Comparison of ENCODE assay signal across 12 cellular contexts in genomic region chr5:172873513-172873912, GRCh38. TPM values are rescaled to one million over a fixed set of nuclear protein-coding genes. Genes with fewer than 3 reads are reported as not detected.
DNase-seq lines count a peak whose midpoint lies in the region; ATAC-seq and TF ChIP-seq lines count a peak whose summit lies in the region.
"Had no signal": no experiment of that assay in that cellular context is flagged by ENCODE, and none has a peak within 500 bp of the region (broad histone marks: within the 10 kb centered on the region; RNA-seq: fewer than 3 reads in every experiment).

No MANE protein-coding gene starts in this region.

- peak overlapping the region; percentile 83 to 99 (median 94) for H3K27ac ChIP-seq in heart left ventricle
- H3K27ac ChIP-seq in gastroesophageal sphincter = peak overlapping the region; percentile 92 to 97 (median 96)
- peak overlapping the region; percentile 95 for H3K27ac ChIP-seq in psoas muscle
- H3K27ac ChIP-seq in vagina = peak overlapping the region; percentile 97

- DNase-seq in heart left ventricle (no peak), left cardiac atrium (no peak), psoas muscle (no peak), vagina (ENCODE audit: extremely low spot score in 2 of 2) (no peak), NCI-H2171 (lab: John Stamatoyannopoulos, UW) (no peak), cortex of kidney (lab: John Stamatoyannopoulos, UW) (no peak)
- DNase-seq: activated naive CD4-positive, alpha-beta T cell treated with anti-CD3 and anti-CD28 coated beads, Interleukin-2, amount 10 ng/mL, durations not matched to agents 7 days and 5 days; NCI-H1417 treated with DMSO at 0.1 percent for 48 hours; NCI-H510A treated with DMSO at 0.1 percent for 48 hours; stimulated activated CD4-positive, alpha-beta T cell treated with anti-CD3 and anti-CD28 coated beads, Interleukin-4, amount 100 ng/mL, for 1 hour had no signal

- no peak for ATAC-seq in heart left ventricle
- ATAC-seq in left cardiac atrium = no peak
- no peak for ATAC-seq in gastroesophageal sphincter
- ATAC-seq in psoas muscle = no peak
- no peak for ATAC-seq in GM19328 (IDR thresholded peaks at IDR 0.05; ENCODE audit: unreplicated experiment)

- WGBS in heart left ventricle, 4 donors = 55 to 90% (median 67%) methylated on average over 1 to 3 of the region's 3 CpGs
- 86 to 100% methylated on average over 1 of the region's 3 CpGs for WGBS in gastroesophageal sphincter (ENCODE audit: low coverage in 1 of 2), 2 donors
- 56 to 62% (median 58%) methylated on average over 3 of the region's 3 CpGs for WGBS in psoas muscle, 3 donors

- H3K27me3 ChIP-seq in heart left ventricle = no peaks in the 10 kb centered on the region
- no peaks in the 10 kb centered on the region for H3K27me3 ChIP-seq in gastroesophageal sphincter
- H3K27me3 ChIP-seq in psoas muscle (ENCODE audit: insufficient read depth in 3 of 3, low read length in 2 of 3) = no peaks in the 10 kb centered on the region
- no peaks in the 10 kb centered on the region for H3K27me3 ChIP-seq in vagina

- intact Hi-C loops in heart left ventricle (cut with DNase I) (loop anchor here in 3 of 10 donors (1.0 to 5.0 kb wide), 4 partner anchors 17 to 102 kb away; partner anchors contain the start of gene DUSP1 (in 2 of the 3)), left cardiac atrium (cut with DNase I) (no loop called here), psoas muscle (cut with DNase I) (no loop called here), vagina (cut with DNase I) (loop anchor here (5.0 kb wide), 2 partner anchors 76 to 101 kb away; partner anchors contain the start of gene DUSP1)

- H3K4me3 ChIP-seq in heart left ventricle (no peak overlapping the region), gastroesophageal sphincter (no peak overlapping the region), psoas muscle (peak overlapping the region; percentile 11), vagina (peak overlapping the region in 1 of 2 donors; percentile 17)

- H3K4me1 ChIP-seq in heart left ventricle (peaks cover 28 to 93% (median 74%) of the 10 kb centered on the region in 12 donors), gastroesophageal sphincter (peaks cover 28 to 96% (median 45%) of the 10 kb centered on the region in 3 donors), psoas muscle (peaks cover 77% of the 10 kb centered on the region), vagina (peaks cover 87% of the 10 kb centered on the region)

- no peaks in the 10 kb centered on the region for H3K36me3 ChIP-seq in heart left ventricle
- no peaks in the 10 kb centered on the region for H3K36me3 ChIP-seq in gastroesophageal sphincter
- H3K36me3 ChIP-seq in psoas muscle (ENCODE audit: insufficient read depth in 1 of 2, low read depth in 1 of 2) = no peaks in the 10 kb centered on the region
- H3K36me3 ChIP-seq in vagina = no peaks in the 10 kb centered on the region

- no peaks in the 10 kb centered on the region for H3K9me3 ChIP-seq in heart left ventricle
- H3K9me3 ChIP-seq in gastroesophageal sphincter = no peaks in the 10 kb centered on the region
- no peaks in the 10 kb centered on the region for H3K9me3 ChIP-seq in psoas muscle
- H3K9me3 ChIP-seq in vagina = no peaks in the 10 kb centered on the region

- TF ChIP-seq CTCF in heart left ventricle (IDR thresholded peaks at IDR 0.05) (no peak), gastroesophageal sphincter (IDR thresholded peaks at IDR 0.05) (no peak), psoas muscle (IDR thresholded peaks at IDR 0.05) (no peak), vagina (IDR thresholded peaks at IDR 0.05) (peak in 1 of 3 experiments; percentile 15)

- no peak for TF ChIP-seq POLR2A in heart left ventricle (IDR thresholded peaks at IDR 0.05)
- no peak for TF ChIP-seq POLR2A in gastroesophageal sphincter (IDR thresholded peaks at IDR 0.05)
- no peak for TF ChIP-seq POLR2A in vagina (IDR thresholded peaks at IDR 0.05)

- TF ChIP-seq EP300 in gastroesophageal sphincter (IDR thresholded peaks at IDR 0.05) = no peak

RNA-seq across cellular contexts. Expression of gene ERGIC1, which starts 39.5 kb away (rescaled TPM):
- 100 to 1,000 TPM in 1 of 9 donors, 10 to 100 TPM in 8; 67.0 to 109 (median 84.9) TPM for total RNA-seq in heart left ventricle
- 100 to 1,000 TPM in 1 of 2 donors, 10 to 100 TPM in 1; 66.6 to 115 TPM for polyA plus RNA-seq in heart left ventricle
- 10 to 100 TPM; 77.3 to 90.8 TPM for total RNA-seq in left cardiac atrium
- total RNA-seq in gastroesophageal sphincter = 100 to 1,000 TPM; 116 to 172 (median 144) TPM
- total RNA-seq in psoas muscle = 10 to 100 TPM; 49.9 to 86.5 (median 53.7) TPM
- polyA plus RNA-seq in psoas muscle = 100 to 1,000 TPM in 1 of 3 donors, 10 to 100 TPM in 2; 50.5 to 116 (median 60.1) TPM
- total RNA-seq in vagina = 97.2 TPM
